In the genomic region with DNA sequence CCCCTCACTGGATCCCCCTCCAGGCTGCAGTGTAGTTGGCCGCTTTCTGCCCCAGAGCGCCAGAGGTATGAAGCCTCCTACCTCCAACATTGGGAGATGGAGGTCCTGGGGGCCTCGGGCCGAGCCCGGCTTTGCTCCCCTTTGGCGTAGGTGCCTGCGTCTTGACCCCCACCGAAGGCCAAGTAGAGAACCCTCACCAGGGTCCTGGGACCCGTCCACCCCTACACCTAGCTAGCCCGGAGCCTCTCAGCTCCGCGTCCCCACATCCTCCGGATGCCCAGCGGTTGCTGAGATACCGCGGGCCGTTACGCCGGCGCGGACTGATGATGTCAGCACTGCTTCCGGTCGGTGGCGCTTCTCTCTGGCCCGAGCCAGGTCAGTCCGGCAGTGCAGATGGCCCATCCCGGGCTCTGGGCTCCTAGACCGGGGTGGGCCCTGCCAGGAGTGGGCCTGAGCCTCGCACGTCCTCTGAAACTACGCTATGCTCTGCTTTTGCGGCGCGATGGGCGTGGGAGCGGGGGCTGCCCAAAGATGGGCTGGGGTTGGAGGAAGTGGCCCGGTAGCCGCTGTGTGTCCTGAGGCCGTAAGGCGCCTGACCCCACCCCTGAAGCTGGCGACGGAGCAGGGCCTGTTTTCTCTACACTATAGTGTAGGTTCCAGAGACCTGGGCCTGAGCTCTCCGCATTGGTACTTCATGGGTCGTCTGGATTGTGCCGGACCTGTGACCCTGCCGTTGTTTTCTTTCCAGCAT, we compare ENCODE assay signal across 1 cellular context.
TF ChIP-seq lines count a peak whose summit lies in the region.

A gene (minus strand): TSS at position 297 of the 751 bp plus-strand sequence. CDS start 1,871 bp downstream, outside the sequence.
A gene with protein sequence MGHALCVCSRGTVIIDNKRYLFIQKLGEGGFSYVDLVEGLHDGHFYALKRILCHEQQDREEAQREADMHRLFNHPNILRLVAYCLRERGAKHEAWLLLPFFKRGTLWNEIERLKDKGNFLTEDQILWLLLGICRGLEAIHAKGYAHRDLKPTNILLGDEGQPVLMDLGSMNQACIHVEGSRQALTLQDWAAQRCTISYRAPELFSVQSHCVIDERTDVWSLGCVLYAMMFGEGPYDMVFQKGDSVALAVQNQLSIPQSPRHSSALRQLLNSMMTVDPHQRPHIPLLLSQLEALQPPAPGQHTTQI (plus strand): TSS at position 332 of the 751 bp plus-strand sequence. CDS start 521 bp downstream, outside the sequence.

TF ChIP-seq in HepG2, 621 proteins besides CTCF, POLR2A, EP300 and RAD21 (continued from another document and continues in another):
- TF ChIP-seq, protein P1, sequence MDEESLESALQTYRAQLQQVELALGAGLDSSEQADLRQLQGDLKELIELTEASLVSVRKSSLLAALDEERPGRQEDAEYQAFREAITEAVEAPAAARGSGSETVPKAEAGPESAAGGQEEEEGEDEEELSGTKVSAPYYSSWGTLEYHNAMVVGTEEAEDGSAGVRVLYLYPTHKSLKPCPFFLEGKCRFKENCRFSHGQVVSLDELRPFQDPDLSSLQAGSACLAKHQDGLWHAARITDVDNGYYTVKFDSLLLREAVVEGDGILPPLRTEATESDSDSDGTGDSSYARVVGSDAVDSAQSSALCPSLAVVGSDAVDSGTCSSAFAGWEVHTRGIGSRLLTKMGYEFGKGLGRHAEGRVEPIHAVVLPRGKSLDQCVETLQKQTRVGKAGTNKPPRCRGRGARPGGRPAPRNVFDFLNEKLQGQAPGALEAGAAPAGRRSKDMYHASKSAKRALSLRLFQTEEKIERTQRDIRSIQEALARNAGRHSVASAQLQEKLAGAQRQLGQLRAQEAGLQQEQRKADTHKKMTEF (CRISPR knock-in tag; IDR thresholded peaks at IDR 0.05), result peak; percentile 95
- peak; percentile 100 for TF ChIP-seq ZFY (CRISPR knock-in tag; IDR thresholded peaks at IDR 0.05)
- no peak for TF ChIP-seq SUZ12 (IDR thresholded peaks at IDR 0.05; ENCODE audit: low read depth, low read length)
- TF ChIP-seq, protein P2, sequence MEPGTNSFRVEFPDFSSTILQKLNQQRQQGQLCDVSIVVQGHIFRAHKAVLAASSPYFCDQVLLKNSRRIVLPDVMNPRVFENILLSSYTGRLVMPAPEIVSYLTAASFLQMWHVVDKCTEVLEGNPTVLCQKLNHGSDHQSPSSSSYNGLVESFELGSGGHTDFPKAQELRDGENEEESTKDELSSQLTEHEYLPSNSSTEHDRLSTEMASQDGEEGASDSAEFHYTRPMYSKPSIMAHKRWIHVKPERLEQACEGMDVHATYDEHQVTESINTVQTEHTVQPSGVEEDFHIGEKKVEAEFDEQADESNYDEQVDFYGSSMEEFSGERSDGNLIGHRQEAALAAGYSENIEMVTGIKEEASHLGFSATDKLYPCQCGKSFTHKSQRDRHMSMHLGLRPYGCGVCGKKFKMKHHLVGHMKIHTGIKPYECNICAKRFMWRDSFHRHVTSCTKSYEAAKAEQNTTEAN (CRISPR knock-in tag; conservative IDR thresholded peaks at IDR 0.05), result peak; percentile 61; the same call in 1 of the 2 replicates
- TF ChIP-seq, protein P3, sequence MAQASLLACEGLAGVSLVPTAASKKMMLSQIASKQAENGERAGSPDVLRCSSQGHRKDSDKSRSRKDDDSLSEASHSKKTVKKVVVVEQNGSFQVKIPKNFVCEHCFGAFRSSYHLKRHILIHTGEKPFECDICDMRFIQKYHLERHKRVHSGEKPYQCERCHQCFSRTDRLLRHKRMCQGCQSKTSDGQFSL (CRISPR knock-in tag; IDR thresholded peaks at IDR 0.05), result peak; percentile 81
- TF ChIP-seq FOXO1 (CRISPR knock-in tag; IDR thresholded peaks at IDR 0.05), result peak; percentile 9; the same call in 1 of the 2 replicates
- no peak for TF ChIP-seq FOXA1 (IDR thresholded peaks at IDR 0.05)
- TF ChIP-seq FOXA1 (CRISPR knock-in tag; IDR thresholded peaks at IDR 0.05), result peak; percentile 56
- TF ChIP-seq, protein P4, sequence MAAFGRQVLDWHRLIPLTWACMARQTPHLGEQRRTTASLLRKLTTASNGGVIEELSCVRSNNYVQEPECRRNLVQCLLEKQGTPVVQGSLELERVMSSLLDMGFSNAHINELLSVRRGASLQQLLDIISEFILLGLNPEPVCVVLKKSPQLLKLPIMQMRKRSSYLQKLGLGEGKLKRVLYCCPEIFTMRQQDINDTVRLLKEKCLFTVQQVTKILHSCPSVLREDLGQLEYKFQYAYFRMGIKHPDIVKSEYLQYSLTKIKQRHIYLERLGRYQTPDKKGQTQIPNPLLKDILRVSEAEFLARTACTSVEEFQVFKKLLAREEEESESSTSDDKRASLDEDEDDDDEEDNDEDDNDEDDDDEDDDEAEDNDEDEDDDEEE (CRISPR knock-in tag; IDR thresholded peaks at IDR 0.05), result peak; percentile 84
- no peak for TF ChIP-seq HNRNPK (IDR thresholded peaks at IDR 0.05; ENCODE audit: low read depth, low read length, poor library complexity, severe bottlenecking)
- TF ChIP-seq ZNF264 (CRISPR knock-in tag; IDR thresholded peaks at IDR 0.05), result peak; percentile 89
- no peak for TF ChIP-seq ZNF777 (CRISPR knock-in tag; IDR thresholded peaks at IDR 0.05)
- TF ChIP-seq TEAD2 (CRISPR knock-in tag; IDR thresholded peaks at IDR 0.05), result no peak
- peak; percentile 43 for TF ChIP-seq AGO1 (IDR thresholded peaks at IDR 0.05; ENCODE audit: low read depth, low read length, poor library complexity, severe bottlenecking)
- TF ChIP-seq ZNF674 (CRISPR knock-in tag; IDR thresholded peaks at IDR 0.05; ENCODE audit: low read depth), result no peak
- TF ChIP-seq ZNF501 (CRISPR knock-in tag; IDR thresholded peaks at IDR 0.05), result peak; percentile 99
- no peak for TF ChIP-seq ARNTL (CRISPR knock-in tag; IDR thresholded peaks at IDR 0.05)
- no peak for TF ChIP-seq IKZF1 (IDR thresholded peaks at IDR 0.05)
- TF ChIP-seq, protein P5, sequence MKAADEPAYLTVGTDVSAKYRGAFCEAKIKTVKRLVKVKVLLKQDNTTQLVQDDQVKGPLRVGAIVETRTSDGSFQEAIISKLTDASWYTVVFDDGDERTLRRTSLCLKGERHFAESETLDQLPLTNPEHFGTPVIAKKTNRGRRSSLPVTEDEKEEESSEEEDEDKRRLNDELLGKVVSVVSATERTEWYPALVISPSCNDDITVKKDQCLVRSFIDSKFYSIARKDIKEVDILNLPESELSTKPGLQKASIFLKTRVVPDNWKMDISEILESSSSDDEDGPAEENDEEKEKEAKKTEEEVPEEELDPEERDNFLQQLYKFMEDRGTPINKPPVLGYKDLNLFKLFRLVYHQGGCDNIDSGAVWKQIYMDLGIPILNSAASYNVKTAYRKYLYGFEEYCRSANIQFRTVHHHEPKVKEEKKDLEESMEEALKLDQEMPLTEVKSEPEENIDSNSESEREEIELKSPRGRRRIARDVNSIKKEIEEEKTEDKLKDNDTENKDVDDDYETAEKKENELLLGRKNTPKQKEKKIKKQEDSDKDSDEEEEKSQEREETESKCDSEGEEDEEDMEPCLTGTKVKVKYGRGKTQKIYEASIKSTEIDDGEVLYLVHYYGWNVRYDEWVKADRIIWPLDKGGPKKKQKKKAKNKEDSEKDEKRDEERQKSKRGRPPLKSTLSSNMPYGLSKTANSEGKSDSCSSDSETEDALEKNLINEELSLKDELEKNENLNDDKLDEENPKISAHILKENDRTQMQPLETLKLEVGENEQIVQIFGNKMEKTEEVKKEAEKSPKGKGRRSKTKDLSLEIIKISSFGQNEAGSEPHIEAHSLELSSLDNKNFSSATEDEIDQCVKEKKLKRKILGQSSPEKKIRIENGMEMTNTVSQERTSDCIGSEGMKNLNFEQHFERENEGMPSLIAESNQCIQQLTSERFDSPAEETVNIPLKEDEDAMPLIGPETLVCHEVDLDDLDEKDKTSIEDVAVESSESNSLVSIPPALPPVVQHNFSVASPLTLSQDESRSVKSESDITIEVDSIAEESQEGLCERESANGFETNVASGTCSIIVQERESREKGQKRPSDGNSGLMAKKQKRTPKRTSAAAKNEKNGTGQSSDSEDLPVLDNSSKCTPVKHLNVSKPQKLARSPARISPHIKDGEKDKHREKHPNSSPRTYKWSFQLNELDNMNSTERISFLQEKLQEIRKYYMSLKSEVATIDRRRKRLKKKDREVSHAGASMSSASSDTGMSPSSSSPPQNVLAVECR (CRISPR knock-in tag; IDR thresholded peaks at IDR 0.05; ENCODE audit: borderline replicate concordance), result peak; percentile 100
- peak; percentile 91 for TF ChIP-seq ZNF121 (CRISPR knock-in tag; IDR thresholded peaks at IDR 0.05)
- TF ChIP-seq, protein P6, sequence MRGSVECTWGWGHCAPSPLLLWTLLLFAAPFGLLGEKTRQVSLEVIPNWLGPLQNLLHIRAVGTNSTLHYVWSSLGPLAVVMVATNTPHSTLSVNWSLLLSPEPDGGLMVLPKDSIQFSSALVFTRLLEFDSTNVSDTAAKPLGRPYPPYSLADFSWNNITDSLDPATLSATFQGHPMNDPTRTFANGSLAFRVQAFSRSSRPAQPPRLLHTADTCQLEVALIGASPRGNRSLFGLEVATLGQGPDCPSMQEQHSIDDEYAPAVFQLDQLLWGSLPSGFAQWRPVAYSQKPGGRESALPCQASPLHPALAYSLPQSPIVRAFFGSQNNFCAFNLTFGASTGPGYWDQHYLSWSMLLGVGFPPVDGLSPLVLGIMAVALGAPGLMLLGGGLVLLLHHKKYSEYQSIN (CRISPR knock-in tag; IDR thresholded peaks at IDR 0.05; ENCODE audit: borderline replicate concordance), result no peak
- peak; percentile 92; the same call in 1 of the 2 replicates for TF ChIP-seq NFKB2 (CRISPR knock-in tag; IDR thresholded peaks at IDR 0.05; ENCODE audit: borderline replicate concordance)
- peak; percentile 96 for TF ChIP-seq YEATS2 (CRISPR knock-in tag; IDR thresholded peaks at IDR 0.05; ENCODE audit: borderline replicate concordance)
- TF ChIP-seq MAFK (conservative IDR thresholded peaks at IDR 0.05 in 1 of 2, IDR thresholded peaks at IDR 0.05 in 1 of 2; ENCODE audit: low read length in 2 of 2), result peak; percentile 58 to 89; a peak in 3 of 4 replicates
- no peak for TF ChIP-seq NR3C1 (CRISPR knock-in tag; IDR thresholded peaks at IDR 0.05)
- no peak for TF ChIP-seq PRPF4 (IDR thresholded peaks at IDR 0.05; ENCODE audit: low read depth, low read length, poor library complexity, severe bottlenecking)
- peak; percentile 97 for TF ChIP-seq SPEN (CRISPR knock-in tag; IDR thresholded peaks at IDR 0.05; ENCODE audit: low read depth)
- TF ChIP-seq, protein P7, sequence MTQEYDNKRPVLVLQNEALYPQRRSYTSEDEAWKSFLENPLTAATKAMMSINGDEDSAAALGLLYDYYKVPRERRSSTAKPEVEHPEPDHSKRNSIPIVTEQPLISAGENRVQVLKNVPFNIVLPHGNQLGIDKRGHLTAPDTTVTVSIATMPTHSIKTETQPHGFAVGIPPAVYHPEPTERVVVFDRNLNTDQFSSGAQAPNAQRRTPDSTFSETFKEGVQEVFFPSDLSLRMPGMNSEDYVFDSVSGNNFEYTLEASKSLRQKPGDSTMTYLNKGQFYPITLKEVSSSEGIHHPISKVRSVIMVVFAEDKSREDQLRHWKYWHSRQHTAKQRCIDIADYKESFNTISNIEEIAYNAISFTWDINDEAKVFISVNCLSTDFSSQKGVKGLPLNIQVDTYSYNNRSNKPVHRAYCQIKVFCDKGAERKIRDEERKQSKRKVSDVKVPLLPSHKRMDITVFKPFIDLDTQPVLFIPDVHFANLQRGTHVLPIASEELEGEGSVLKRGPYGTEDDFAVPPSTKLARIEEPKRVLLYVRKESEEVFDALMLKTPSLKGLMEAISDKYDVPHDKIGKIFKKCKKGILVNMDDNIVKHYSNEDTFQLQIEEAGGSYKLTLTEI (CRISPR knock-in tag; conservative IDR thresholded peaks at IDR 0.05), result no peak
- TF ChIP-seq KLF12 (CRISPR knock-in tag; IDR thresholded peaks at IDR 0.05; ENCODE audit: borderline replicate concordance), result peak; percentile 79
- peak; percentile 83 for TF ChIP-seq TARDBP (CRISPR knock-in tag; IDR thresholded peaks at IDR 0.05)
- TF ChIP-seq ZNF34 (CRISPR knock-in tag; IDR thresholded peaks at IDR 0.05; ENCODE audit: borderline replicate concordance), result peak; percentile 87
- 0 out of 2 replicates have a peak, but pooled peaks have one; percentile 63 for TF ChIP-seq SMAD9 (CRISPR knock-in tag; IDR thresholded peaks at IDR 0.05)
- TF ChIP-seq ZNF138 (CRISPR knock-in tag; IDR thresholded peaks at IDR 0.05; ENCODE audit: low read depth), result peak; percentile 97
- 0 out of 2 replicates have a peak, but pooled peaks have one; percentile 51 for TF ChIP-seq FLYWCH1 (CRISPR knock-in tag; IDR thresholded peaks at IDR 0.05)
- peak; percentile 93 for TF ChIP-seq ZNF567 (CRISPR knock-in tag; IDR thresholded peaks at IDR 0.05; ENCODE audit: borderline replicate concordance)
- TF ChIP-seq KLF6 (CRISPR knock-in tag; IDR thresholded peaks at IDR 0.05), result peak; percentile 97
- no peak for TF ChIP-seq PLRG1 (conservative IDR thresholded peaks at IDR 0.05)
- TF ChIP-seq ZFP36L2 (CRISPR knock-in tag; IDR thresholded peaks at IDR 0.05), result no peak
- TF ChIP-seq TBX3 (IDR thresholded peaks at IDR 0.05; ENCODE audit: borderline replicate concordance), result no peak
- peak; percentile 86 for TF ChIP-seq AGO2 (optimal IDR thresholded peaks at IDR 0.05; ENCODE audit: low read depth, low read length)
- peak; percentile 85; the same call in 1 of the 2 replicates for TF ChIP-seq ZNF773 (CRISPR knock-in tag; IDR thresholded peaks at IDR 0.05; ENCODE audit: borderline replicate concordance)
- peak; percentile 72; the same call in 1 of the 2 replicates for TF ChIP-seq SNAI1 (CRISPR knock-in tag; IDR thresholded peaks at IDR 0.05; ENCODE audit: borderline replicate concordance)
- TF ChIP-seq ZNF790 (CRISPR knock-in tag; IDR thresholded peaks at IDR 0.05; ENCODE audit: borderline replicate concordance), result peak; percentile 66; the same call in 1 of the 2 replicates
- TF ChIP-seq, protein P8, sequence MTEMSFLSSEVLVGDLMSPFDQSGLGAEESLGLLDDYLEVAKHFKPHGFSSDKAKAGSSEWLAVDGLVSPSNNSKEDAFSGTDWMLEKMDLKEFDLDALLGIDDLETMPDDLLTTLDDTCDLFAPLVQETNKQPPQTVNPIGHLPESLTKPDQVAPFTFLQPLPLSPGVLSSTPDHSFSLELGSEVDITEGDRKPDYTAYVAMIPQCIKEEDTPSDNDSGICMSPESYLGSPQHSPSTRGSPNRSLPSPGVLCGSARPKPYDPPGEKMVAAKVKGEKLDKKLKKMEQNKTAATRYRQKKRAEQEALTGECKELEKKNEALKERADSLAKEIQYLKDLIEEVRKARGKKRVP (CRISPR knock-in tag; IDR thresholded peaks at IDR 0.05), result peak in 1 of 2 experiments; percentile 42; a peak in 1 of 4 replicates
- TF ChIP-seq HNF4A (CRISPR knock-in tag; IDR thresholded peaks at IDR 0.05), result peak; percentile 58
- TF ChIP-seq THYN1 (CRISPR knock-in tag; IDR thresholded peaks at IDR 0.05; ENCODE audit: borderline replicate concordance, low read depth), result no peak
- TF ChIP-seq MIXL1 (CRISPR knock-in tag; IDR thresholded peaks at IDR 0.05), result peak; percentile 62
- TF ChIP-seq SOX6 (IDR thresholded peaks at IDR 0.05), result no peak
- TF ChIP-seq SOX6 (CRISPR knock-in tag; IDR thresholded peaks at IDR 0.05), result peak; percentile 83
- TF ChIP-seq ZNF205 (CRISPR knock-in tag; IDR thresholded peaks at IDR 0.05), result peak; percentile 75
- TF ChIP-seq HOXA7 (CRISPR knock-in tag; IDR thresholded peaks at IDR 0.05), result no peak
- TF ChIP-seq ZNF124 (CRISPR knock-in tag; IDR thresholded peaks at IDR 0.05), result peak; percentile 93
- TF ChIP-seq, protein P9, sequence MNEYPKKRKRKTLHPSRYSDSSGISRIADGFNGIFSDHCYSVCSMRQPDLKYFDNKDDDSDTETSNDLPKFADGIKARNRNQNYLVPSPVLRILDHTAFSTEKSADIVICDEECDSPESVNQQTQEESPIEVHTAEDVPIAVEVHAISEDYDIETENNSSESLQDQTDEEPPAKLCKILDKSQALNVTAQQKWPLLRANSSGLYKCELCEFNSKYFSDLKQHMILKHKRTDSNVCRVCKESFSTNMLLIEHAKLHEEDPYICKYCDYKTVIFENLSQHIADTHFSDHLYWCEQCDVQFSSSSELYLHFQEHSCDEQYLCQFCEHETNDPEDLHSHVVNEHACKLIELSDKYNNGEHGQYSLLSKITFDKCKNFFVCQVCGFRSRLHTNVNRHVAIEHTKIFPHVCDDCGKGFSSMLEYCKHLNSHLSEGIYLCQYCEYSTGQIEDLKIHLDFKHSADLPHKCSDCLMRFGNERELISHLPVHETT (CRISPR knock-in tag; conservative IDR thresholded peaks at IDR 0.05), result peak; percentile 90
